24 cellular contexts compared by ENCODE assay signal in genomic region chr4:35800669-35801068, GRCh38.
"Had no signal": no experiment of that assay in that cellular context is flagged by ENCODE, and none has a peak within 500 bp of the region (broad histone marks: within the 10 kb centered on the region; RNA-seq: fewer than 3 reads in every experiment).

No MANE protein-coding gene starts in this region.

- H3K27me3 ChIP-seq: heart left ventricle, hepatocyte, left lung, pancreas, right lobe of liver, tibial nerve, vagina had no signal

- H3K4me1 ChIP-seq: heart left ventricle, left lung, lower lobe of right lung, pancreas, psoas muscle, right lobe of liver, tibial nerve, vagina had no signal

- H3K9me3 ChIP-seq: lower lobe of right lung, right lobe of liver, vagina had no signal

- H3K4me2 ChIP-seq: hepatocyte, smooth muscle cell had no signal

- H3K9me3 Mint-ChIP-seq: type B pancreatic cell had no signal

- H3K27ac ChIP-seq: heart left ventricle, hepatocyte, left lung, lower lobe of right lung, pancreas, psoas muscle, right lobe of liver, tibial nerve, vagina had no signal

- H3K4me3 Mint-ChIP-seq: stimulated activated naive CD8-positive, alpha-beta T cell treated with anti-CD3 and anti-CD28 coated beads, Interleukin-15, Interleukin-2, amounts not matched to agents 100 ng/mL and 50 ng/mL, for 24 hours; type B pancreatic cell had no signal

- ATAC-seq: heart left ventricle; left colon; left lung; lower lobe of right lung; naive thymus-derived CD8-positive, alpha-beta T cell; pancreas; psoas muscle; right lobe of liver had no signal

- H2AFZ ChIP-seq: hepatocyte had no signal

- H3K27me3 Mint-ChIP-seq: naive thymus-derived CD8-positive, alpha-beta T cell; stimulated activated naive CD8-positive, alpha-beta T cell treated with anti-CD3 and anti-CD28 coated beads, Interleukin-15, Interleukin-2, amounts not matched to agents 100 ng/mL and 50 ng/mL, for 24 hours; type B pancreatic cell had no signal

- H3K27ac Mint-ChIP-seq: stimulated activated naive CD8-positive, alpha-beta T cell treated with anti-CD3 and anti-CD28 coated beads, Interleukin-15, Interleukin-2, amounts not matched to agents 100 ng/mL and 50 ng/mL, for 24 hours; type B pancreatic cell had no signal

- H3K36me3 ChIP-seq: heart left ventricle, left lung, lower lobe of right lung, pancreas, right lobe of liver, tibial nerve, vagina had no signal

- DNase-seq: glutamatergic neuron; left colon; lower lobe of right lung; mammary epithelial cell; mesenchymal stem cell; naive thymus-derived CD8-positive, alpha-beta T cell; nucleus accumbens; psoas muscle; stimulated activated CD4-positive, alpha-beta T cell treated with anti-CD3 and anti-CD28 coated beads, Interleukin-12 subunit alpha, Interleukin-12 subunit beta, amount 100 ng/mL, for 4 hours; stimulated activated CD4-positive, alpha-beta T cell treated with anti-CD3 and anti-CD28 coated beads, Interleukin-15, amount 100 ng/mL, for 24 hours; stimulated activated CD4-positive, alpha-beta T cell treated with anti-CD3 and anti-CD28 coated beads, Interleukin-2, amount 100 ng/mL, for 24 hours; stimulated activated CD4-positive, alpha-beta T cell treated with anti-CD3 and anti-CD28 coated beads, Interleukin-4, amount 100 ng/mL, for 1 hour; stimulated activated naive CD4-positive, alpha-beta T cell; substantia nigra had no signal

- H3K36me3 Mint-ChIP-seq: naive thymus-derived CD8-positive, alpha-beta T cell; type B pancreatic cell had no signal

- H3K4me3 ChIP-seq: heart left ventricle, hepatocyte, left lung, lower lobe of right lung, pancreas, psoas muscle, right lobe of liver, smooth muscle cell, tibial nerve, vagina had no signal
